ENCODE assay signal across 16 cellular contexts in genomic region chr5:7894860-7895259, GRCh38. TPM values are rescaled to one million over a fixed set of nuclear protein-coding genes. Genes with fewer than 3 reads are reported as not detected.
A peak's percentile ranks its signal among the peaks of the same experiment; 100 is the strongest.
DNase-seq lines count a peak whose midpoint lies in the region; ATAC-seq and TF ChIP-seq lines count a peak whose summit lies in the region.
"Had no signal": no experiment of that assay in that cellular context is flagged by ENCODE, and none has a peak within 500 bp of the region (broad histone marks: within the 10 kb centered on the region; RNA-seq: fewer than 3 reads in every experiment).

No MANE protein-coding gene starts in this region.

- no peaks in the 10 kb centered on the region for H3F3A ChIP-seq in smooth muscle cell (ENCODE audit: low read depth)

- H4K20me1 ChIP-seq in smooth muscle cell (ENCODE audit: low read depth), result no peaks in the 10 kb centered on the region

- H3K27me3 ChIP-seq in smooth muscle cell (ENCODE audit: low read depth), result no peaks in the 10 kb centered on the region

- WGBS in smooth muscle cell (ENCODE audit: low lambda C conversion rate), result 95% methylated on average over 2 of the region's 2 CpGs

- H3K4me2 ChIP-seq in smooth muscle cell, result no peak overlapping the region

- no peak overlapping the region for H3K27ac ChIP-seq in smooth muscle cell (ENCODE audit: low read depth)
- H3K27ac ChIP-seq: 22Rv1, SK-N-MC, thoracic aorta had no signal

- H3K36me3 Mint-ChIP-seq in central memory CD8-positive, alpha-beta T cell (ENCODE audit: insufficient read depth), result peaks cover 71% of the 10 kb centered on the region

- H3K9me3 Mint-ChIP-seq in central memory CD8-positive, alpha-beta T cell, result no peaks in the 10 kb centered on the region

- no peak for DNase-seq in activated CD4-positive, CD25-positive, alpha-beta regulatory T cell (lab: John Stamatoyannopoulos, UW)
- DNase-seq in central memory CD8-positive, alpha-beta T cell (ENCODE audit: low spot score in 2 of 2), result no peak
- no peak for DNase-seq in hippocampal formation (lab: John Stamatoyannopoulos, UW)
- no peak for DNase-seq in smooth muscle cell (lab: John Stamatoyannopoulos, UW; ENCODE audit: unreplicated experiment)
- DNase-seq: DMS 273 treated with DMSO at 0.1 percent for 48 hours, kidney glomerular epithelial cell, NCI-H226 had no signal

- H3K4me3 ChIP-seq in smooth muscle cell, result no peak overlapping the region
- H3K4me3 ChIP-seq: SK-N-MC, thoracic aorta had no signal

- ATAC-seq in activated CD4-positive, CD25-positive, alpha-beta regulatory T cell treated with anti-CD3 and anti-CD28 coated beads, Interleukin-2, amount 50 U/mL, for 24 hours, result peak; percentile 85 to 95
- ATAC-seq in GM21526 (IDR thresholded peaks at IDR 0.05; ENCODE audit: low FRiP score, unreplicated experiment) (peak; percentile 96), HG03097 (IDR thresholded peaks at IDR 0.05; ENCODE audit: low FRiP score, unreplicated experiment) (peak; percentile 88), SK-N-SH treated with all-trans-retinoic acid at 6 μM for 48 hours (no peak)
- no peak for ATAC-seq in central memory CD8-positive, alpha-beta T cell (replicated peaks; ENCODE audit: extremely low read depth, poor library complexity, severe bottlenecking)

- peak overlapping the region; percentile 51 for H3K27ac Mint-ChIP-seq in central memory CD8-positive, alpha-beta T cell (ENCODE audit: low read depth)

- TF ChIP-seq CTCF in smooth muscle cell (IDR thresholded peaks at IDR 0.05; ENCODE audit: borderline replicate concordance, insufficient read depth, poor library complexity, severe bottlenecking), result no peak

- H3K4me1 ChIP-seq in smooth muscle cell (ENCODE audit: low read depth), result no peaks in the 10 kb centered on the region

- H3K4me3 Mint-ChIP-seq in central memory CD8-positive, alpha-beta T cell, result no peak overlapping the region

- no peaks in the 10 kb centered on the region for H3K27me3 Mint-ChIP-seq in central memory CD8-positive, alpha-beta T cell

- no peaks in the 10 kb centered on the region for H3K9me3 ChIP-seq in smooth muscle cell (replicated peaks; ENCODE audit: low read depth)
- H3K9me3 ChIP-seq: thoracic aorta had no signal

- no peak overlapping the region for H2AFZ ChIP-seq in smooth muscle cell (ENCODE audit: low read depth)

- H3K79me2 ChIP-seq in smooth muscle cell (ENCODE audit: low read depth), result no peaks in the 10 kb centered on the region

- peaks cover 26% of the 10 kb centered on the region for H3K36me3 ChIP-seq in smooth muscle cell (ENCODE audit: low read depth)

- H3K9ac ChIP-seq in smooth muscle cell (ENCODE audit: low read depth), result no peak overlapping the region

- H3K4me1 Mint-ChIP-seq in central memory CD8-positive, alpha-beta T cell, result no peaks in the 10 kb centered on the region

TF ChIP-seq in SK-N-SH treated with all-trans-retinoic acid at 6 μM for 48 hours, 23 proteins besides CTCF, POLR2A, EP300 and RAD21 (continues in another document):
- TF ChIP-seq ZNF565 (CRISPR knock-in tag; conservative IDR thresholded peaks at IDR 0.05; ENCODE audit: low read depth) (no peak), TCF4 (CRISPR knock-in tag; IDR thresholded peaks at IDR 0.05; ENCODE audit: borderline replicate concordance) (no peak), PATZ1 (CRISPR knock-in tag; IDR thresholded peaks at IDR 0.05; ENCODE audit: borderline replicate concordance) (no peak), ARNTL (CRISPR knock-in tag; IDR thresholded peaks at IDR 0.05; ENCODE audit: borderline replicate concordance, low read depth) (no peak), ZFP30 (CRISPR knock-in tag; IDR thresholded peaks at IDR 0.05) (no peak), CSRNP3 (CRISPR knock-in tag; IDR thresholded peaks at IDR 0.05) (no peak), ZFP3 (CRISPR knock-in tag; IDR thresholded peaks at IDR 0.05) (no peak), ZC3H10 (CRISPR knock-in tag; IDR thresholded peaks at IDR 0.05) (no peak), PPARA (CRISPR knock-in tag; IDR thresholded peaks at IDR 0.05; ENCODE audit: borderline replicate concordance) (no peak), ZNF70 (CRISPR knock-in tag; IDR thresholded peaks at IDR 0.05) (no peak), TSHZ2 (CRISPR knock-in tag; IDR thresholded peaks at IDR 0.05) (no peak), SNAI2 (CRISPR knock-in tag; IDR thresholded peaks at IDR 0.05) (no peak), ZNF8 (CRISPR knock-in tag; IDR thresholded peaks at IDR 0.05) (no peak), RARB (CRISPR knock-in tag; IDR thresholded peaks at IDR 0.05) (no peak), TOX (CRISPR knock-in tag; IDR thresholded peaks at IDR 0.05; ENCODE audit: borderline replicate concordance) (no peak), ESRRG (CRISPR knock-in tag; IDR thresholded peaks at IDR 0.05) (no peak), POU6F1 (CRISPR knock-in tag; IDR thresholded peaks at IDR 0.05; ENCODE audit: borderline replicate concordance, low read depth) (no peak)

RNA-seq across cellular contexts. Expression of gene MTRR, which starts 25.9 kb away (rescaled TPM):
- total RNA-seq in smooth muscle cell, result 23.7 and 24.5 TPM in 2 replicates
- 16.2 and 18.3 TPM in 2 replicates for polyA plus RNA-seq in smooth muscle cell

RNA-seq across cellular contexts. Expression of gene FASTKD3, which starts 26.0 kb away (rescaled TPM):
- 16.5 and 18.0 TPM in 2 replicates for total RNA-seq in smooth muscle cell
- 4.6 and 12.6 TPM in 2 replicates for polyA plus RNA-seq in smooth muscle cell

RNA-seq across cellular contexts. Expression of gene CFAP90, which starts 43.9 kb away (rescaled TPM):
- 0.22 TPM in 1 of 2 replicates, not detected in the other for total RNA-seq in smooth muscle cell
- 0.82 and 1.1 TPM in 2 replicates for polyA plus RNA-seq in smooth muscle cell
- total RNA-seq: activated CD8-positive, alpha-beta memory T cell treated with anti-CD3 and anti-CD28 coated beads for 36 hours; bronchial epithelial cell; thoracic aorta had no signal

Comparison
In these comparisons a context has a peak if more than half of its experiments do, and no peak if none do; other contexts are left out.
1. ATAC-seq: peak in activated CD4-positive, CD25-positive, alpha-beta regulatory T cell treated with anti-CD3 and anti-CD28 coated beads, Interleukin-2, amount 50 U/mL, for 24 hours (2 of 2), GM21526 (single experiment) and HG03097 (single experiment); none in central memory CD8-positive, alpha-beta T cell (single experiment) and SK-N-SH treated with all-trans-retinoic acid at 6 μM for 48 hours (single experiment).